In genomic region chr17:65558683-65559311, GRCh38 we compare ENCODE assay signal across 10 cellular contexts. TPM values are rescaled to one million over a fixed set of nuclear protein-coding genes. Genes with fewer than 3 reads are reported as not detected.
DNase-seq lines count a peak whose midpoint lies in the region; ATAC-seq and TF ChIP-seq lines count a peak whose summit lies in the region.
"Had no signal": no experiment of that assay in that cellular context is flagged by ENCODE, and none has a peak within 500 bp of the region (broad histone marks: within the 10 kb centered on the region; RNA-seq: fewer than 3 reads in every experiment).

No MANE protein-coding gene starts in this region.

- peak overlapping the region; percentile 56 for H2BK120ac ChIP-seq in mesendoderm (ENCODE audit: low read depth, low read length)

- H3K9me3 Mint-ChIP-seq in activated naive CD8-positive, alpha-beta T cell treated with anti-CD3 and anti-CD28 coated beads, Interleukin-2, amount 10 ng/mL, durations not matched to agents 7 days and 5 days: no peaks in the 10 kb centered on the region

- no peak overlapping the region for H4K5ac ChIP-seq in mesendoderm (ENCODE audit: low read length)

- H3K9ac ChIP-seq in mesendoderm (ENCODE audit: low read length): peak overlapping the region; percentile 82

- TF ChIP-seq POLR2A in tibial nerve (IDR thresholded peaks at IDR 0.05): no peak

- H3K36me3 ChIP-seq in mesendoderm (ENCODE audit: control insufficient read depth, insufficient read depth, low read length) (peaks cover 7% of the 10 kb centered on the region), tibial nerve (no peaks in the 10 kb centered on the region)

- peaks cover 19% of the 10 kb centered on the region for H3K79me1 ChIP-seq in mesendoderm (ENCODE audit: low read length)

- H3K4ac ChIP-seq in mesendoderm (ENCODE audit: low read depth, low read length): peak overlapping the region; percentile 61

- peak overlapping the region; percentile 98 for H3K18ac ChIP-seq in mesendoderm (ENCODE audit: low read length)

- peaks cover 15% of the 10 kb centered on the region for H3K27me3 Mint-ChIP-seq in activated naive CD8-positive, alpha-beta T cell treated with anti-CD3 and anti-CD28 coated beads, Interleukin-2, amount 10 ng/mL, durations not matched to agents 7 days and 5 days

- H3K56ac ChIP-seq in mesendoderm (ENCODE audit: low read length): peak overlapping the region; percentile 88

- no peaks in the 10 kb centered on the region for H3K27me3 ChIP-seq in mesendoderm (ENCODE audit: insufficient read depth, low read length, poor library complexity)
- H3K27me3 ChIP-seq in tibial nerve: no peaks in the 10 kb centered on the region

- H3K27ac Mint-ChIP-seq in activated naive CD8-positive, alpha-beta T cell treated with anti-CD3 and anti-CD28 coated beads, Interleukin-2, amount 10 ng/mL, durations not matched to agents 7 days and 5 days: no peak overlapping the region

- no peak overlapping the region for H2AK5ac ChIP-seq in mesendoderm (ENCODE audit: low read length)

- peaks cover 36% of the 10 kb centered on the region for H3K79me2 ChIP-seq in mesendoderm (ENCODE audit: control insufficient read depth, insufficient read depth, low read length)

- peaks cover 4% of the 10 kb centered on the region for H3K36me3 Mint-ChIP-seq in activated naive CD8-positive, alpha-beta T cell treated with anti-CD3 and anti-CD28 coated beads, Interleukin-2, amount 10 ng/mL, durations not matched to agents 7 days and 5 days

- peaks cover 25% of the 10 kb centered on the region for H3K4me1 ChIP-seq in mesendoderm (ENCODE audit: control insufficient read depth, low read depth, low read length)
- peaks cover 0 to 25% (median 11%) of the 10 kb centered on the region in 4 donors for H3K4me1 ChIP-seq in tibial nerve

- no peak overlapping the region for H2BK5ac ChIP-seq in mesendoderm (ENCODE audit: low read length)

- H3K4me3 Mint-ChIP-seq in activated naive CD8-positive, alpha-beta T cell treated with anti-CD3 and anti-CD28 coated beads, Interleukin-2, amount 10 ng/mL, durations not matched to agents 7 days and 5 days: peak overlapping the region; percentile 84

- no peak overlapping the region for H2BK15ac ChIP-seq in mesendoderm (replicated peaks; ENCODE audit: low read depth)

- H3K23ac ChIP-seq in mesendoderm (ENCODE audit: low read length): no peak overlapping the region

- POLR2A ChIA-PET in activated naive CD8-positive, alpha-beta T cell treated with anti-CD3 and anti-CD28 coated beads, Interleukin-2, amount 10 ng/mL, durations not matched to agents 7 days and 5 days (lab: Charles Lee): no interaction called here

- no peak for TF ChIP-seq EP300 in tibial nerve (IDR thresholded peaks at IDR 0.05)

- ATAC-seq in activated naive CD8-positive, alpha-beta T cell treated with anti-CD3 and anti-CD28 coated beads, Interleukin-2, amount 10 ng/mL, durations not matched to agents 7 days and 5 days (ENCODE audit: low read depth): no peak

- peak overlapping the region; percentile 74 for H3K4me2 ChIP-seq in mesendoderm (ENCODE audit: low read length)

- H3K4me1 Mint-ChIP-seq in activated naive CD8-positive, alpha-beta T cell treated with anti-CD3 and anti-CD28 coated beads, Interleukin-2, amount 10 ng/mL, durations not matched to agents 7 days and 5 days: peaks cover 19% of the 10 kb centered on the region

- TF ChIP-seq CTCF in tibial nerve (IDR thresholded peaks at IDR 0.05): no peak

- peak; percentile 67 for DNase-seq in activated effector memory CD4-positive, alpha-beta T cell treated with anti-CD3 and anti-CD28 coated beads, Interleukin-2, amount 50 U/mL, for 16 hours
- no peak for DNase-seq in activated effector memory CD4-positive, alpha-beta T cell treated with Interleukin-2 at 50 U/mL for 16 hours
- no peak for DNase-seq in activated naive CD8-positive, alpha-beta T cell treated with anti-CD3 and anti-CD28 coated beads, Interleukin-2, amount 10 ng/mL, durations not matched to agents 7 days and 5 days
- DNase-seq in mesendoderm (peak; percentile 73), tibial nerve (ENCODE audit: low spot score in 2 of 2) (no peak), 8988T (no peak), mucosa of gallbladder (ENCODE audit: low spot score) (no peak), LoVo (ENCODE audit: low spot score) (no peak)
- DNase-seq: glutamatergic neuron, NCI-H2107 had no signal

- H3K4me3 ChIP-seq in mesendoderm (ENCODE audit: low read length): peak overlapping the region; percentile 74
- H3K4me3 ChIP-seq in tibial nerve: peak overlapping the region; percentile 74 to 98 (median 86)

- H3K27ac ChIP-seq in mesendoderm (ENCODE audit: low read depth, low read length) (peak overlapping the region; percentile 16), tibial nerve (peak overlapping the region in 3 of 4 donors; percentile 89 to 90 (median 90))

- no peaks in the 10 kb centered on the region for H3K9me3 ChIP-seq in tibial nerve

- no peak overlapping the region for H4K8ac ChIP-seq in mesendoderm (ENCODE audit: low read depth, low read length)

- WGBS in mesendoderm (ENCODE audit: extremely low coverage, insufficient coverage, low lambda C conversion rate): no CpG with 5 or more reads among the region's 22 CpGs
- 24 to 26% methylated on average over 22 of the region's 22 CpGs for WGBS in tibial nerve, 2 donors

RNA-seq across cellular contexts. Expression of gene AXIN2, which starts 2.7 kb away (rescaled TPM):
- 1 to 10 TPM; 7.7 to 9.8 TPM for total RNA-seq in activated naive CD8-positive, alpha-beta T cell treated with anti-CD3 and anti-CD28 coated beads, Interleukin-2, amount 10 ng/mL, durations not matched to agents 7 days and 5 days
- polyA plus RNA-seq in mesendoderm (2013, experiment 1 of 2): 28.1 TPM
- 28.5 TPM for polyA plus RNA-seq in mesendoderm (2013, experiment 2 of 2)
- total RNA-seq in tibial nerve: 10 to 100 TPM; 15.3 to 23.7 (median 20.5) TPM
- 14.4 TPM for total RNA-seq in mucosa of gallbladder

Comparison
In these comparisons a context has a peak if more than half of its experiments do, and no peak if none do; other contexts are left out.
1. DNase-seq: peak in activated effector memory CD4-positive, alpha-beta T cell treated with anti-CD3 and anti-CD28 coated beads, Interleukin-2, amount 50 U/mL, for 16 hours (single experiment) and mesendoderm (single experiment); none in activated effector memory CD4-positive, alpha-beta T cell treated with Interleukin-2 at 50 U/mL for 16 hours (single experiment), activated naive CD8-positive, alpha-beta T cell treated with anti-CD3 and anti-CD28 coated beads, Interleukin-2, amount 10 ng/mL, durations not matched to agents 7 days and 5 days (single experiment), tibial nerve (0 of 2), 8988T (single experiment), mucosa of gallbladder (single experiment) and LoVo (single experiment).